Comparison of ENCODE assay signal across 8 cellular contexts in genomic region chr16:1770328-1771071, GRCh38. TPM values are rescaled to one million over a fixed set of nuclear protein-coding genes. Genes with fewer than 3 reads are reported as not detected.
A peak's percentile ranks its signal among the peaks of the same experiment; 100 is the strongest.
DNase-seq lines count a peak whose midpoint lies in the region; ATAC-seq and TF ChIP-seq lines count a peak whose summit lies in the region.

No MANE protein-coding gene starts in this region.

- peaks cover 10% of the 10 kb centered on the region for H3K4me1 Mint-ChIP-seq in neural progenitor cell

- H3K79me2 ChIP-seq in neural progenitor cell (ENCODE audit: low read depth): peaks cover 25% of the 10 kb centered on the region

- peak overlapping the region; percentile 79 for H3K4me3 Mint-ChIP-seq in neural progenitor cell

- H3K36me3 ChIP-seq in neural progenitor cell (no peaks in the 10 kb centered on the region), upper lobe of right lung (peaks cover 23% of the 10 kb centered on the region)

- peaks cover 7% of the 10 kb centered on the region for H3F3A ChIP-seq in neural progenitor cell (ENCODE audit: low read depth)

- no peak overlapping the region for H2AFZ ChIP-seq in neural progenitor cell (replicated peaks)

- H3K4me2 ChIP-seq in neural progenitor cell: peak overlapping the region; percentile 95

- ATAC-seq in upper lobe of right lung: peak; percentile 0

- no peaks in the 10 kb centered on the region for H3K9me3 Mint-ChIP-seq in neural progenitor cell

- H3K4me1 ChIP-seq in neural progenitor cell (peaks cover 5% of the 10 kb centered on the region), upper lobe of right lung (peaks cover 29% of the 10 kb centered on the region)

- peaks cover 3% of the 10 kb centered on the region for H3K36me3 Mint-ChIP-seq in neural progenitor cell

- peaks cover 38% of the 10 kb centered on the region for H4K20me1 ChIP-seq in neural progenitor cell (ENCODE audit: low read depth)

- intact Hi-C loops in upper lobe of right lung (cut with DNase I): no loop called here

- H3K9ac ChIP-seq in neural progenitor cell: no peak overlapping the region

- H3K27me3 ChIP-seq in neural progenitor cell (no peaks in the 10 kb centered on the region), upper lobe of right lung (no peaks in the 10 kb centered on the region)

- DNase-seq in GM12864 (ENCODE audit: low read depth) (no peak), NCI-H748 treated with DMSO at 0.1 percent for 48 hours (lab: John Stamatoyannopoulos, UW) (peak; percentile 21), foreskin fibroblast (peak in 1 of 2 donors; percentile 78), neural progenitor cell (ENCODE audit: low spot score) (peak; percentile 55), upper lobe of right lung (peak; percentile 80), dedifferentiated amniotic fluid mesenchymal stem cell (ENCODE audit: extremely low spot score) (no peak), NOMO-1 (lab: John Stamatoyannopoulos, UW; ENCODE audit: unreplicated experiment in 2 of 2) (no peak)
- peak; percentile 37 for DNase-seq in activated effector memory CD4-positive, alpha-beta T cell treated with Interleukin-2 at 50 U/mL for 16 hours

- H3K27ac Mint-ChIP-seq in neural progenitor cell: no peak overlapping the region

- H3K27ac ChIP-seq in neural progenitor cell: no peak overlapping the region
- peak overlapping the region; percentile 93 for H3K27ac ChIP-seq in upper lobe of right lung

- TF ChIP-seq CTCF in GM12864 (IDR thresholded peaks at IDR 0.05; ENCODE audit: low read depth, low read length, missing control alignments) (no peak), foreskin fibroblast (IDR thresholded peaks at IDR 0.05; ENCODE audit: low read depth, low read length) (no peak), neural progenitor cell (IDR thresholded peaks at IDR 0.05) (no peak), upper lobe of right lung (IDR thresholded peaks at IDR 0.05) (no peak)

- H3K4me3 ChIP-seq in GM12864 (ENCODE audit: low read depth, low read length) (peak overlapping the region; percentile 72), foreskin fibroblast (ENCODE audit: low read depth in 1 of 2, low read length in 2 of 2) (peak overlapping the region; percentile 62 to 75), neural progenitor cell (peak overlapping the region; percentile 83), upper lobe of right lung (peak overlapping the region; percentile 90)

- H3K9me3 ChIP-seq in neural progenitor cell (ENCODE audit: low read depth) (no peaks in the 10 kb centered on the region), upper lobe of right lung (no peaks in the 10 kb centered on the region)

- peaks cover 7% of the 10 kb centered on the region for H3K27me3 Mint-ChIP-seq in neural progenitor cell (ENCODE audit: insufficient read depth, low read depth)

RNA-seq across cellular contexts. Expression of gene NME3, which starts 0.8 kb away (rescaled TPM):
- total RNA-seq in neural progenitor cell (ENCODE audit: low replicate concordance) (15.6 and 42.5 TPM in 2 replicates), upper lobe of right lung (67.2 TPM)

RNA-seq across cellular contexts. Expression of gene EME2, which starts 2.1 kb away (rescaled TPM):
- total RNA-seq in neural progenitor cell (ENCODE audit: low replicate concordance): 2.3 and 10.3 TPM in 2 replicates
- total RNA-seq in upper lobe of right lung: 19.2 TPM

RNA-seq across cellular contexts. Expression of gene MRPS34, which starts 2.4 kb away (rescaled TPM):
- total RNA-seq in neural progenitor cell (ENCODE audit: low replicate concordance): 48.4 and 108 TPM in 2 replicates
- 62.7 TPM for total RNA-seq in upper lobe of right lung

RNA-seq across cellular contexts. Expression of gene SPSB3, which starts 11.9 kb away (rescaled TPM):
- 18.7 and 53.4 TPM in 2 replicates for total RNA-seq in neural progenitor cell (ENCODE audit: low replicate concordance)
- 43.0 TPM for total RNA-seq in upper lobe of right lung

RNA-seq across cellular contexts. Expression of gene NUBP2, which starts 12.3 kb away (rescaled TPM):
- total RNA-seq in neural progenitor cell (ENCODE audit: low replicate concordance) (22.8 and 77.7 TPM in 2 replicates), upper lobe of right lung (38.9 TPM)

Comparison
In these comparisons a context has a peak if more than half of its experiments do, and no peak if none do; other contexts are left out.
1. DNase-seq: peak in NCI-H748 treated with DMSO at 0.1 percent for 48 hours (single experiment), activated effector memory CD4-positive, alpha-beta T cell treated with Interleukin-2 at 50 U/mL for 16 hours (single experiment), neural progenitor cell (single experiment) and upper lobe of right lung (single experiment); none in GM12864 (single experiment), dedifferentiated amniotic fluid mesenchymal stem cell (single experiment) and NOMO-1 (0 of 2).
2. Peak in every context shown above with its lines, with median percentiles within 50 percentile points of each other: H3K4me3 ChIP-seq.